ENCODE assay signal across 8 cellular contexts in genomic region chr16:66751135-66751991, GRCh38. TPM values are rescaled to one million over a fixed set of nuclear protein-coding genes. Genes with fewer than 3 reads are reported as not detected.
DNase-seq lines count a peak whose midpoint lies in the region; ATAC-seq and TF ChIP-seq lines count a peak whose summit lies in the region.

TSS of gene DYNC1LI2 (minus strand) at chr16:66751609. CDS start at chr16:66751591, 18 bp downstream.

- ATAC-seq in HG02885 (IDR thresholded peaks at IDR 0.05; ENCODE audit: poor library complexity, unreplicated experiment) (peak; percentile 84), activated B cell treated with CpG ODN at 0.5 μM for 24 hours (ENCODE audit: low read depth) (peak; percentile 96)

- peaks cover 0 to 32% (median 20%) of the 10 kb centered on the region in 6 donors for H3K36me3 ChIP-seq in spleen

- peak within 1 kb of the TSS; percentile 87 for H3K27ac Mint-ChIP-seq in activated B cell treated with CpG ODN at 0.5 μM for 24 hours
- H3K27ac Mint-ChIP-seq in immature natural killer cell = peak within 1 kb of the TSS; percentile 73 to 95 (median 90)

- H3K27me3 Mint-ChIP-seq in activated B cell treated with CpG ODN at 0.5 μM for 24 hours = peaks cover 7% of the 10 kb centered on the region
- H3K27me3 Mint-ChIP-seq in immature natural killer cell (ENCODE audit: low read depth in 3 of 3) = peaks cover 0 to 14% (median 4%) of the 10 kb centered on the region in 3 donors

- H3K27me3 ChIP-seq in spleen (replicated peaks in 1 of 7) = peaks cover 0 to 5% (median 0%) of the 10 kb centered on the region in 7 donors

- peak within 1 kb of the TSS; percentile 88 for H3K4me3 Mint-ChIP-seq in activated B cell treated with CpG ODN at 0.5 μM for 24 hours
- H3K4me3 Mint-ChIP-seq in immature natural killer cell = peak within 1 kb of the TSS; percentile 87 to 96 (median 92)

- peak within 1 kb of the TSS; percentile 70 to 88 for H3K4me3 ChIP-seq in cardiac fibroblast (replicated peaks in 1 of 2; ENCODE audit: low read depth in 2 of 2, low read length in 2 of 2)
- H3K4me3 ChIP-seq in spleen = peak within 1 kb of the TSS; percentile 86 to 100 (median 96)

- TF ChIP-seq POLR2A in spleen (IDR thresholded peaks at IDR 0.05) = peak in 1 of 3 donors; percentile 45

- CTCF ChIA-PET in activated B cell treated with CpG ODN at 0.5 μM for 24 hours (lab: Charles Lee) = interaction anchor here (0.9 to 1.5 kb wide), 6 partner anchors 11 to 346 kb away, joined by 3 to 4 read pairs (median 3); partner anchors contain the start of gene NAE1

- intact Hi-C loops in activated B cell treated with CpG ODN at 0.5 μM for 24 hours (cut with micrococcal nuclease) (loop anchor here (1.0 to 2.0 kb wide), 6 partner anchors 55 to 231 kb away; partner anchors contain the start of genes CMTM3, CMTM4 and NAE1), spleen (cut with DNase I; ENCODE audit: low total_unique reads) (no loop called here)

- H3K9me3 Mint-ChIP-seq in activated B cell treated with CpG ODN at 0.5 μM for 24 hours (no peaks in the 10 kb centered on the region), immature natural killer cell (no peaks in the 10 kb centered on the region)

- POLR2A ChIA-PET in activated B cell treated with CpG ODN at 0.5 μM for 24 hours (lab: Charles Lee) = interaction anchor here (0.6 kb wide), 1 partner anchor 501 kb away, joined by 3 read pairs; no protein-coding TSS in a partner anchor

- H3K4me1 ChIP-seq in spleen = peaks cover 24 to 61% (median 41%) of the 10 kb centered on the region in 6 donors

- peak within 1 kb of the TSS; percentile 80 to 98 (median 90) for H3K27ac ChIP-seq in spleen

- peak; percentile 65 for DNase-seq in SIG-M5 treated with dmso at 0.1 percent for 504 hours (lab: John Stamatoyannopoulos, UW; ENCODE audit: unreplicated experiment)
- DNase-seq in SIG-M5 (lab: John Stamatoyannopoulos, UW) = no peak
- DNase-seq in NCI-H2107 treated with DMSO at 0.1 percent for 48 hours (lab: John Stamatoyannopoulos, UW; ENCODE audit: unreplicated experiment) = peak; percentile 39
- DNase-seq in activated B cell treated with CpG ODN at 0.5 μM for 24 hours = peak; percentile 92
- peak; percentile 72 to 79 for DNase-seq in cardiac fibroblast (ENCODE audit: low read depth in 2 of 2)
- peak; percentile 85 to 87 (median 86) for DNase-seq in immature natural killer cell
- peak; percentile 96 for DNase-seq in spleen

- H3K36me3 Mint-ChIP-seq in activated B cell treated with CpG ODN at 0.5 μM for 24 hours (ENCODE audit: low read depth) (peaks cover 28% of the 10 kb centered on the region), immature natural killer cell (peaks cover 0 to 9% (median 3%) of the 10 kb centered on the region in 3 donors)

- H3K4me1 Mint-ChIP-seq in activated B cell treated with CpG ODN at 0.5 μM for 24 hours (peaks cover 34% of the 10 kb centered on the region), immature natural killer cell (peaks cover 42 to 46% of the 10 kb centered on the region in 2 donors)

- TF ChIP-seq CTCF in activated B cell treated with CpG ODN at 0.5 μM for 24 hours (IDR thresholded peaks at IDR 0.05) (no peak), cardiac fibroblast (IDR thresholded peaks at IDR 0.05; ENCODE audit: low read depth, low read length) (peak; percentile 37), spleen (IDR thresholded peaks at IDR 0.05 in 8 of 11, conservative IDR thresholded peaks at IDR 0.05 in 3 of 11) (peak; percentile 30 to 97 (median 92))

- 0 to 2% (median 1%) methylated on average over 42 to 110 of the region's 110 CpGs for WGBS in spleen, 5 donors

- H3K9me3 ChIP-seq in spleen = no peaks in the 10 kb centered on the region

RNA-seq across cellular contexts. Expression of gene DYNC1LI2, which starts in this region (rescaled TPM):
- 64.3 and 84.4 TPM in 2 replicates for total RNA-seq in activated B cell treated with CpG ODN at 0.5 μM for 24 hours
- polyA plus RNA-seq in immature natural killer cell = 10 to 100 TPM; 15.3 to 41.1 (median 16.6) TPM
- 100 to 1,000 TPM in 5 of 7 donors, 10 to 100 TPM in 2; 77.7 to 132 (median 118) TPM for total RNA-seq in spleen
- 10 to 100 TPM; 15.6 to 33.2 (median 24.5) TPM for polyA plus RNA-seq in spleen
